Comparison of ENCODE assay signal across 10 cellular contexts in genomic region chr6:137827977-137828815, GRCh38. TPM values are rescaled to one million over a fixed set of nuclear protein-coding genes. Genes with fewer than 3 reads are reported as not detected.
A peak's percentile ranks its signal among the peaks of the same experiment; 100 is the strongest.
DNase-seq lines count a peak whose midpoint lies in the region; ATAC-seq and TF ChIP-seq lines count a peak whose summit lies in the region.
"Had no signal": no experiment of that assay in that cellular context is flagged by ENCODE, and none has a peak within 500 bp of the region (broad histone marks: within the 10 kb centered on the region; RNA-seq: fewer than 3 reads in every experiment).

No MANE protein-coding gene starts in this region.

- peak overlapping the region in 1 of 7 experiments; percentile 2 for H3K4me3 ChIP-seq in skin epidermis
- H3K4me3 ChIP-seq in heart left ventricle: no peak overlapping the region
- H3K4me3 ChIP-seq: lower lobe of right lung, SK-N-MC had no signal

- WGBS in heart left ventricle, 4 donors: 87 to 97% (median 92%) methylated on average over 4 of the region's 4 CpGs

- H3K4me1 ChIP-seq in heart left ventricle: peaks cover 0 to 27% (median 3%) of the 10 kb centered on the region in 12 donors

- no peak for TF ChIP-seq POLR2A in heart left ventricle (IDR thresholded peaks at IDR 0.05)

- intact Hi-C loops in heart left ventricle (cut with DNase I): no loop called here

- DNase-seq in ecto neural progenitor cell (ENCODE audit: low spot score) (no peak), foreskin melanocyte (no peak), COLO668 (lab: John Stamatoyannopoulos, UW; ENCODE audit: unreplicated experiment) (no peak), heart left ventricle (no peak)
- DNase-seq: lower lobe of right lung had no signal

- peaks cover 0 to 4% (median 0%) of the 10 kb centered on the region in 12 donors for H3K9me3 ChIP-seq in heart left ventricle
- H3K9me3 ChIP-seq: lower lobe of right lung had no signal

- TF ChIP-seq CTCF in heart left ventricle (IDR thresholded peaks at IDR 0.05): no peak

- ATAC-seq in GM18520 (IDR thresholded peaks at IDR 0.05; ENCODE audit: unreplicated experiment): peak; percentile 54
- peak; percentile 72 for ATAC-seq in HG02610 (IDR thresholded peaks at IDR 0.05; ENCODE audit: unreplicated experiment)
- peak; percentile 71 for ATAC-seq in activated CD4-positive, CD25-positive, alpha-beta regulatory T cell treated with anti-CD3 and anti-CD28 coated beads, Interleukin-2, amount 50 U/mL, for 24 hours
- ATAC-seq in heart left ventricle: no peak
- ATAC-seq: lower lobe of right lung had no signal

- H3K36me3 ChIP-seq in heart left ventricle: no peaks in the 10 kb centered on the region
- H3K36me3 ChIP-seq: lower lobe of right lung had no signal

- no peaks in the 10 kb centered on the region for H3K27me3 ChIP-seq in heart left ventricle

- H3K27ac ChIP-seq in skin epidermis (peak overlapping the region; percentile 1 to 87 (median 71)), heart left ventricle (no peak overlapping the region)
- H3K27ac ChIP-seq: lower lobe of right lung, SK-N-MC had no signal

RNA-seq across cellular contexts. Expression of gene TNFAIP3, which starts 38.9 kb away (rescaled TPM):
- 10 to 100 TPM in 2 of 9 donors, 1 to 10 TPM in 7; 3.2 to 33.7 (median 6.0) TPM for total RNA-seq in heart left ventricle
- 1 to 10 TPM; 3.0 to 3.3 TPM for polyA plus RNA-seq in heart left ventricle

Comparison
In these comparisons a context has a peak if more than half of its experiments do, and no peak if none do; other contexts are left out.
1. ATAC-seq: peak in GM18520 (single experiment), HG02610 (single experiment) and activated CD4-positive, CD25-positive, alpha-beta regulatory T cell treated with anti-CD3 and anti-CD28 coated beads, Interleukin-2, amount 50 U/mL, for 24 hours (2 of 2); none in heart left ventricle (0 of 4).
2. H3K27ac ChIP-seq: peak in skin epidermis (21 of 21); none in heart left ventricle (0 of 12).